Comparison of ENCODE assay signal across 9 cellular contexts in the genomic region with DNA sequence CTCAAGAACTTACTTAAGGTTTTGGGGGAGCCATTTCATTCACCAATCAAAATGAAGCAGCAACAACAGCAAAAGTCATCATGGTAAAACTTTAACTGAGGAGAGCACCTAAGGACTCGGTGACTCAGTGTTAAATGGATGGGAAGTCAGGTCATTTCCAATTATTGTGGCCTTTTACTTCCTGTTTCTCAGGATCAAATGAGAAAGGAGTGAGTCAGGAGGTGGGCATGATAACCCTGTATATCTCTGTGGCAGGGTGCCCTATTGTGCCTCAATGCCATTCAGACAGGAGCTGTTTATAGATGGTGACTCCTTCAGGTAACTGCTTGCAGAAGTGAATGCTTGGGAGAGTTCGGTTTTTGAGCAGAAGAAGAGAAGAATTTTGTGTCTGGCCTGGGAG.
DNase-seq lines count a peak whose midpoint lies in the region; ATAC-seq and TF ChIP-seq lines count a peak whose summit lies in the region.
"Had no signal": no experiment of that assay in that cellular context is flagged by ENCODE, and none has a peak within 500 bp of the region (broad histone marks: within the 10 kb centered on the region; RNA-seq: fewer than 3 reads in every experiment).

No MANE protein-coding gene starts in this region.

- BruUV-seq in PC-3 (replicated peaks; lab: Mats Ljungman, UMichigan): no TSS peak

- DNase-seq in activated T-cell treated with anti-CD3 and anti-CD28 coated beads, Interleukin-2, amount 50 U/mL, for 72 hours: peak in 1 of 2 donors; percentile 35
- DNase-seq in activated T-cell treated with anti-CD3 and anti-CD28 coated beads, Interleukin-2, amount 50 U/mL, for 1 hour: no peak
- DNase-seq in PC-3: peak; percentile 90
- peak; percentile 17 for DNase-seq in fibroblast of peridontal ligament (ENCODE audit: extremely low read depth)
- DNase-seq in GM19240 (ENCODE audit: insufficient read length, low spot score): no peak
- no peak for DNase-seq in NCI-H524 treated with DMSO at 0.1 percent for 48 hours (lab: John Stamatoyannopoulos, UW)
- DNase-seq: NCI-H1105 treated with DMSO at 0.1 percent for 48 hours had no signal

- H3K27me3 ChIP-seq in PC-3 (ENCODE audit: low read length): no peaks in the 10 kb centered on the region

- H3F3A ChIP-seq in PC-3 (ENCODE audit: low read length, unreplicated experiment): no peaks in the 10 kb centered on the region

- peaks cover 17% of the 10 kb centered on the region for H3K27me3 Mint-ChIP-seq in activated T-cell treated with anti-CD3 and anti-CD28 coated beads, Interleukin-2, amount 50 U/mL, for 72 hours (ENCODE audit: low read depth)
- H3K27me3 Mint-ChIP-seq in stimulated activated naive CD8-positive, alpha-beta T cell treated with anti-CD3 and anti-CD28 coated beads, Interleukin-15, Interleukin-2, amounts not matched to agents 100 ng/mL and 50 ng/mL, for 24 hours: peaks cover 6% of the 10 kb centered on the region

- no peaks in the 10 kb centered on the region for H3K9me3 Mint-ChIP-seq in activated T-cell treated with anti-CD3 and anti-CD28 coated beads, Interleukin-2, amount 50 U/mL, for 72 hours
- no peaks in the 10 kb centered on the region for H3K9me3 Mint-ChIP-seq in stimulated activated naive CD8-positive, alpha-beta T cell treated with anti-CD3 and anti-CD28 coated beads, Interleukin-15, Interleukin-2, amounts not matched to agents 100 ng/mL and 50 ng/mL, for 24 hours

- H3K27ac Mint-ChIP-seq in activated T-cell treated with anti-CD3 and anti-CD28 coated beads, Interleukin-2, amount 50 U/mL, for 72 hours: peak overlapping the region; percentile 55
- peak overlapping the region; percentile 32 for H3K27ac Mint-ChIP-seq in stimulated activated naive CD8-positive, alpha-beta T cell treated with anti-CD3 and anti-CD28 coated beads, Interleukin-15, Interleukin-2, amounts not matched to agents 100 ng/mL and 50 ng/mL, for 24 hours

- no peaks in the 10 kb centered on the region for H3K9me2 ChIP-seq in PC-3 (replicated peaks; ENCODE audit: low read length)

- no peak overlapping the region for H2AFZ ChIP-seq in PC-3 (ENCODE audit: low read length)

- intact Hi-C loops in PC-3 (cut with micrococcal nuclease): no loop called here

- no peak overlapping the region for H3K4me3 ChIP-seq in PC-3 (ENCODE audit: low read length)

- POLR2A ChIA-PET in PC-3 (lab: Charles Lee; ENCODE audit: unreplicated experiment): no interaction called here

- no peak overlapping the region for H3K4me3 Mint-ChIP-seq in activated T-cell treated with anti-CD3 and anti-CD28 coated beads, Interleukin-2, amount 50 U/mL, for 72 hours
- H3K4me3 Mint-ChIP-seq in stimulated activated naive CD8-positive, alpha-beta T cell treated with anti-CD3 and anti-CD28 coated beads, Interleukin-15, Interleukin-2, amounts not matched to agents 100 ng/mL and 50 ng/mL, for 24 hours: no peak overlapping the region

- H4K20me1 ChIP-seq in PC-3 (ENCODE audit: low read length): no peaks in the 10 kb centered on the region

- no peaks in the 10 kb centered on the region for H3K36me3 ChIP-seq in PC-3 (ENCODE audit: low read depth, low read length)

- no peaks in the 10 kb centered on the region for H3K9me3 ChIP-seq in PC-3 (ENCODE audit: low read length)

- no peak for TF ChIP-seq CTCF in PC-3 (conservative IDR thresholded peaks at IDR 0.05; ENCODE audit: low read depth, low read length)

- no peaks in the 10 kb centered on the region for H3K36me3 Mint-ChIP-seq in activated T-cell treated with anti-CD3 and anti-CD28 coated beads, Interleukin-2, amount 50 U/mL, for 72 hours (ENCODE audit: insufficient read depth in 2 of 2)
- no peaks in the 10 kb centered on the region for H3K36me3 Mint-ChIP-seq in stimulated activated naive CD8-positive, alpha-beta T cell treated with anti-CD3 and anti-CD28 coated beads, Interleukin-15, Interleukin-2, amounts not matched to agents 100 ng/mL and 50 ng/mL, for 24 hours (ENCODE audit: low read depth)

- no peaks in the 10 kb centered on the region for H3K79me2 ChIP-seq in PC-3 (ENCODE audit: low read length)

- peaks cover 44% of the 10 kb centered on the region for H3K4me1 Mint-ChIP-seq in activated T-cell treated with anti-CD3 and anti-CD28 coated beads, Interleukin-2, amount 50 U/mL, for 72 hours (ENCODE audit: low read depth)
- H3K4me1 Mint-ChIP-seq in stimulated activated naive CD8-positive, alpha-beta T cell treated with anti-CD3 and anti-CD28 coated beads, Interleukin-15, Interleukin-2, amounts not matched to agents 100 ng/mL and 50 ng/mL, for 24 hours (ENCODE audit: low read depth): peaks cover 44% of the 10 kb centered on the region

- H3K27ac ChIP-seq in PC-3 (ENCODE audit: low read length): peak overlapping the region; percentile 76

- ATAC-seq in activated T-cell treated with anti-CD3 and anti-CD28 coated beads, Interleukin-2, amount 50 U/mL, for 72 hours (replicated peaks in 1 of 2): peak; percentile 82 to 85
- ATAC-seq in PC-3: peak; percentile 34
- no peak for ATAC-seq in HG03342 (IDR thresholded peaks at IDR 0.05; ENCODE audit: unreplicated experiment)

- H3K4me1 ChIP-seq in PC-3 (ENCODE audit: insufficient read depth, low read length): peaks cover 48% of the 10 kb centered on the region

- CTCF ChIA-PET in PC-3 (lab: Charles Lee): no interaction called here

- H3K4me2 ChIP-seq in PC-3 (ENCODE audit: low read length): peak overlapping the region; percentile 50; the same call in 1 of the 2 replicates

- 0 out of 2 replicates have a peak overlapping the region, but pooled peaks have one; percentile 37 for H3K9ac ChIP-seq in PC-3 (ENCODE audit: low read length)

Comparison
In these comparisons a context has a peak if more than half of its experiments do, and no peak if none do; other contexts are left out.
1. DNase-seq: peak in PC-3 (single experiment) and fibroblast of peridontal ligament (single experiment); none in activated T-cell treated with anti-CD3 and anti-CD28 coated beads, Interleukin-2, amount 50 U/mL, for 1 hour (single experiment), GM19240 (single experiment) and NCI-H524 treated with DMSO at 0.1 percent for 48 hours (single experiment).